Comparison of ENCODE assay signal across 9 cellular contexts in genomic region chr7:157735826-157736225, GRCh38.
"Had no signal": no experiment of that assay in that cellular context is flagged by ENCODE, and none has a peak within 500 bp of the region (broad histone marks: within the 10 kb centered on the region; RNA-seq: fewer than 3 reads in every experiment).

No MANE protein-coding gene starts in this region.

- H3K9me3 ChIP-seq: HAP-1 had no signal

- H3K4me3 Mint-ChIP-seq: GM23338, H9, HFFc6 had no signal

- H3K4me3 ChIP-seq: GM23248, GM23338, HAP-1 had no signal

- H3K4me1 ChIP-seq: HAP-1 had no signal

- H3K36me3 ChIP-seq: HAP-1 had no signal

- DNase-seq: GM23248, GOT3, H7, H9, HCEC 1CT, HFFc6 had no signal

- H3K27ac ChIP-seq: GM23248 had no signal

- ATAC-seq: GM23338, HCT116 had no signal

- H3K9me3 Mint-ChIP-seq: H9 had no signal

- H3K27ac Mint-ChIP-seq: GM23338, HFFc6 had no signal

- H3K4me1 Mint-ChIP-seq: GM23338 had no signal
